23 cellular contexts compared by ENCODE assay signal in genomic region chr18:41754332-41754731, GRCh38.
DNase-seq lines count a peak whose midpoint lies in the region; ATAC-seq, FAIRE-seq and TF ChIP-seq lines count a peak whose summit lies in the region.
"Had no signal": no experiment of that assay in that cellular context is flagged by ENCODE, and none has a peak within 500 bp of the region (broad histone marks: within the 10 kb centered on the region; RNA-seq: fewer than 3 reads in every experiment).

No MANE protein-coding gene starts in this region.

- ATAC-seq in GM23338 = no peak
- no peak for ATAC-seq in RWPE2 (ENCODE audit: low read depth)
- no peak for ATAC-seq in HG03175 (IDR thresholded peaks at IDR 0.05; ENCODE audit: unreplicated experiment)
- ATAC-seq: A549, HCT116 had no signal

- no peaks in the 10 kb centered on the region for H3K36me3 ChIP-seq in GM23338 (ENCODE audit: insufficient read depth)
- H3K36me3 ChIP-seq in RWPE2 (ENCODE audit: low read depth) = no peaks in the 10 kb centered on the region
- no peaks in the 10 kb centered on the region for H3K36me3 ChIP-seq in prostate gland
- H3K36me3 ChIP-seq: BE2C; BLaER1 treated with 17β-estradiol and CSF1 and Interleukin-3, amounts not matched to agents 10 nM and 100 nM had no signal

- no peaks in the 10 kb centered on the region for H3K27me3 ChIP-seq in GM23338 (ENCODE audit: insufficient read depth)
- H3K27me3 ChIP-seq in RWPE2 (ENCODE audit: insufficient read depth, poor library complexity, severe bottlenecking) = no peaks in the 10 kb centered on the region
- H3K27me3 ChIP-seq in prostate gland (replicated peaks; ENCODE audit: insufficient read depth) = no peaks in the 10 kb centered on the region
- H3K27me3 ChIP-seq: BE2C; BLaER1 treated with 17β-estradiol and CSF1 and Interleukin-3, amounts not matched to agents 10 nM and 100 nM had no signal

- no peak overlapping the region for H3K4me3 Mint-ChIP-seq in GM23338
- H3K4me3 Mint-ChIP-seq in nephron progenitor cell = no peak overlapping the region
- H3K4me3 Mint-ChIP-seq: CD14-positive monocyte; CD4-positive, alpha-beta T cell; CD8-positive, alpha-beta memory T cell; H9 had no signal

- WGBS in prostate gland = 100% methylated on average over 1 of the region's 1 CpG

- DNase-seq in D721Med (ENCODE audit: insufficient read length, low spot score) (no peak), GM23338 (ENCODE audit: low spot score) (no peak), RWPE2 (ENCODE audit: low spot score) (no peak), nephron progenitor cell (no peak), NCI-H1092 treated with DMSO at 0.1 percent for 48 hours (lab: John Stamatoyannopoulos, UW) (no peak), prostate gland (ENCODE audit: low spot score) (no peak)
- DNase-seq: 8988T; ACHN; AML-193; BE2C; CD4-positive, alpha-beta T cell; CD8-positive, alpha-beta memory T cell; DMS53; DMS79 treated with DMSO at 0.1 percent for 48 hours; GF-D8; H9 had no signal

- H3K27me3 Mint-ChIP-seq in GM23338 (ENCODE audit: insufficient read depth, low read depth, poor library complexity) = no peaks in the 10 kb centered on the region
- peaks cover 14% of the 10 kb centered on the region for H3K27me3 Mint-ChIP-seq in nephron progenitor cell (ENCODE audit: low read depth, poor library complexity)
- H3K27me3 Mint-ChIP-seq: CD4-positive, alpha-beta T cell; CD8-positive, alpha-beta memory T cell had no signal

- H3F3A ChIP-seq in GM23338 (replicated peaks; ENCODE audit: low read depth) = no peaks in the 10 kb centered on the region

- peaks cover 6% of the 10 kb centered on the region; the same call in 1 of the 2 replicates for H3K9me2 ChIP-seq in GM23338 (ENCODE audit: insufficient read depth)

- H3K4me3 ChIP-seq in GM23338 = no peak overlapping the region
- H3K4me3 ChIP-seq in RWPE2 (ENCODE audit: severe bottlenecking) = no peak overlapping the region
- no peak overlapping the region for H3K4me3 ChIP-seq in prostate gland
- H3K4me3 ChIP-seq: A549; BLaER1 treated with 17β-estradiol and CSF1 and Interleukin-3, amounts not matched to agents 10 nM and 100 nM; GM23248 had no signal

- TF ChIP-seq CTCF in D721Med (IDR thresholded peaks at IDR 0.05; ENCODE audit: insufficient read depth, missing control alignments) (no peak), GM23338 (conservative IDR thresholded peaks at IDR 0.05; ENCODE audit: low read depth in 2 of 2) (no peak), RWPE2 (IDR thresholded peaks at IDR 0.05; ENCODE audit: poor library complexity, severe bottlenecking) (no peak), nephron progenitor cell (IDR thresholded peaks at IDR 0.05) (no peak), prostate gland (IDR thresholded peaks at IDR 0.05) (no peak)

- FAIRE-seq in D721Med (lab: Jason Lieb, UNC) = peak; percentile 44
- FAIRE-seq: A549, GM19239 had no signal

- no peaks in the 10 kb centered on the region for H4K20me1 ChIP-seq in GM23338 (replicated peaks; ENCODE audit: insufficient read depth)
- H4K20me1 ChIP-seq: BLaER1 treated with 17β-estradiol and CSF1 and Interleukin-3, amounts not matched to agents 10 nM and 100 nM had no signal

- H3K4me2 ChIP-seq in GM23338 = no peak overlapping the region
- H3K4me2 ChIP-seq: A549 had no signal

- no peak overlapping the region for H3K27ac ChIP-seq in GM23338 (ENCODE audit: low read depth)
- H3K27ac ChIP-seq in RWPE2 (ENCODE audit: poor library complexity, severe bottlenecking) = peak overlapping the region; percentile 76
- H3K27ac ChIP-seq in prostate gland = no peak overlapping the region
- H3K27ac ChIP-seq: A549; BLaER1 treated with 17β-estradiol and CSF1 and Interleukin-3, amounts not matched to agents 10 nM and 100 nM; GM23248 had no signal

- H3K36me3 Mint-ChIP-seq in GM23338 (ENCODE audit: low read depth) (no peaks in the 10 kb centered on the region), nephron progenitor cell (ENCODE audit: low read depth) (no peaks in the 10 kb centered on the region)
- H3K36me3 Mint-ChIP-seq: CD14-positive monocyte; CD8-positive, alpha-beta memory T cell had no signal

- H3K4me1 Mint-ChIP-seq in GM23338 (peaks cover 9% of the 10 kb centered on the region), nephron progenitor cell (peaks cover 21% of the 10 kb centered on the region)
- H3K4me1 Mint-ChIP-seq: CD14-positive monocyte; CD8-positive, alpha-beta memory T cell had no signal

- H3K9me3 Mint-ChIP-seq in GM23338 (no peaks in the 10 kb centered on the region), nephron progenitor cell (no peaks in the 10 kb centered on the region)
- H3K9me3 Mint-ChIP-seq: CD14-positive monocyte; CD4-positive, alpha-beta T cell; H9 had no signal

- peaks cover 9% of the 10 kb centered on the region for H3K4me1 ChIP-seq in GM23338 (ENCODE audit: insufficient read depth)
- peaks cover 32% of the 10 kb centered on the region for H3K4me1 ChIP-seq in RWPE2 (ENCODE audit: insufficient read depth, poor library complexity, severe bottlenecking)
- H3K4me1 ChIP-seq in prostate gland (replicated peaks) = no peaks in the 10 kb centered on the region
- H3K4me1 ChIP-seq: A549, BE2C had no signal

- no peaks in the 10 kb centered on the region for H3K79me2 ChIP-seq in GM23338 (replicated peaks; ENCODE audit: insufficient read depth)

- H2AFZ ChIP-seq in GM23338 = peak overlapping the region; percentile 57; the same call in 1 of the 2 replicates
- H2AFZ ChIP-seq: GM23248 had no signal

- H3K9me3 ChIP-seq in RWPE2 (ENCODE audit: severe bottlenecking) (peaks cover 3% of the 10 kb centered on the region), prostate gland (no peaks in the 10 kb centered on the region)
- H3K9me3 ChIP-seq: A549; BE2C; BLaER1 treated with 17β-estradiol and CSF1 and Interleukin-3, amounts not matched to agents 10 nM and 100 nM had no signal

- H3K27ac Mint-ChIP-seq in GM23338 (no peak overlapping the region), nephron progenitor cell (peak overlapping the region; percentile 49)
- H3K27ac Mint-ChIP-seq: CD14-positive monocyte; CD4-positive, alpha-beta T cell; CD8-positive, alpha-beta memory T cell; H9 had no signal

- intact Hi-C loops in prostate gland (cut with DNase I) = no loop called here

- no peak for TF ChIP-seq POLR2A in prostate gland (IDR thresholded peaks at IDR 0.05)

TF ChIP-seq in GM23338, 12 proteins besides CTCF, POLR2A, EP300 and RAD21 (continues in another document):
- TF ChIP-seq ZNF462 (CRISPR knock-in tag; IDR thresholded peaks at IDR 0.05) = no peak
- no peak for TF ChIP-seq CREB1 (CRISPR knock-in tag; IDR thresholded peaks at IDR 0.05; ENCODE audit: low read depth)
- TF ChIP-seq STAT1 (IDR thresholded peaks at IDR 0.05; ENCODE audit: unreplicated experiment) = no peak
- TF ChIP-seq ZNF331 (CRISPR knock-in tag; IDR thresholded peaks at IDR 0.05; ENCODE audit: low read depth) = no peak
- no peak for TF ChIP-seq EZH2 (IDR thresholded peaks at IDR 0.05; ENCODE audit: low read depth, unreplicated experiment)
